24 cellular contexts compared by ENCODE assay signal in the genomic region with DNA sequence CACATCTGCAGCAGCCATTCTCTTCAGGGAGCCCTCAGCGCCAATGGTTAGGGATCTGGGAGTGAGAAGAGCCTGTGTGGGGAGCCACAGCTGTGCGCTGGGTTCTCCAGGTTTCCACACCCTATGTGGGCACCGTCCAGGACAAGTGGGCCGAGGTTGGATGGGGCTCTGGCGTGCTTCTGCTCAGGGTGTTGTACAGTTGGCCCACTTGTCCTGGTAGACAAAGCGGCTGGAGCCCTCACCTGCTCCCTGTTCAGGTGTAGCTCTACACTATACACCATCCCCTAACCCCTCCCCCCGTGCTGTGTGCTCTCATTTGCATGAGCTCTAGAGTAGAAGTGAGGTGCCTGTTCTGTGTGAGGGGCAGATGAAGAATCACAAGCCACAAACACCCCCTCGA. TPM values are rescaled to one million over a fixed set of nuclear protein-coding genes. Genes with fewer than 3 reads are reported as not detected.
"Had no signal": no experiment of that assay in that cellular context is flagged by ENCODE, and none has a peak within 500 bp of the region (broad histone marks: within the 10 kb centered on the region; RNA-seq: fewer than 3 reads in every experiment).

No MANE protein-coding gene starts in this region.

- H3K27ac ChIP-seq: dorsolateral prefrontal cortex, heart left ventricle, parathyroid adenoma, prostate gland, right lobe of liver, stomach, thoracic aorta, transverse colon had no signal

- H3K9me3 ChIP-seq: heart left ventricle, mucosa of descending colon, prostate gland, right lobe of liver, stomach, thoracic aorta, transverse colon had no signal

- H3K27me3 ChIP-seq: dorsolateral prefrontal cortex, heart left ventricle, right lobe of liver, stomach, transverse colon had no signal

- DNase-seq: cortex of kidney; dorsolateral prefrontal cortex; effector CD8-positive, alpha-beta T cell; hippocampal formation; kidney glomerular epithelial cell; mucosa of descending colon; naive thymus-derived CD8-positive, alpha-beta T cell; nucleus accumbens; right lobe of liver; stimulated activated CD4-positive, alpha-beta T cell treated with anti-CD3 and anti-CD28 coated beads, Interleukin-2, amount 100 ng/mL, for 24 hours; stimulated activated CD4-positive, alpha-beta T cell treated with anti-CD3 and anti-CD28 coated beads, Interleukin-4, amount 100 ng/mL, for 4 hours; stimulated activated naive CD4-positive, alpha-beta T cell; stomach; substantia nigra; transverse colon had no signal

- H3K9me3 Mint-ChIP-seq: naive thymus-derived CD8-positive, alpha-beta T cell had no signal

- H3K4me3 ChIP-seq: dorsolateral prefrontal cortex, heart left ventricle, mucosa of descending colon, prostate gland, right lobe of liver, stomach, thoracic aorta, transverse colon had no signal

- H3K27me3 Mint-ChIP-seq: naive thymus-derived CD8-positive, alpha-beta T cell had no signal

- H3K4me1 ChIP-seq: parathyroid adenoma, prostate gland had no signal

- H3K4me3 Mint-ChIP-seq: naive thymus-derived CD8-positive, alpha-beta T cell had no signal

- ATAC-seq: esophagus mucosa; heart left ventricle; left lobe of liver; mucosa of descending colon; naive thymus-derived CD8-positive, alpha-beta T cell; right lobe of liver had no signal

RNA-seq across cellular contexts. Expression of gene LYPD8, which starts 58.0 kb away (rescaled TPM):
- total RNA-seq: esophagus mucosa; frontal cortex; glomerular endothelial cell; heart left ventricle; left lobe of liver; lower leg skin; naive thymus-derived CD8-positive, alpha-beta T cell; prostate gland; right lobe of liver; thoracic aorta had no signal
